In the genomic region with DNA sequence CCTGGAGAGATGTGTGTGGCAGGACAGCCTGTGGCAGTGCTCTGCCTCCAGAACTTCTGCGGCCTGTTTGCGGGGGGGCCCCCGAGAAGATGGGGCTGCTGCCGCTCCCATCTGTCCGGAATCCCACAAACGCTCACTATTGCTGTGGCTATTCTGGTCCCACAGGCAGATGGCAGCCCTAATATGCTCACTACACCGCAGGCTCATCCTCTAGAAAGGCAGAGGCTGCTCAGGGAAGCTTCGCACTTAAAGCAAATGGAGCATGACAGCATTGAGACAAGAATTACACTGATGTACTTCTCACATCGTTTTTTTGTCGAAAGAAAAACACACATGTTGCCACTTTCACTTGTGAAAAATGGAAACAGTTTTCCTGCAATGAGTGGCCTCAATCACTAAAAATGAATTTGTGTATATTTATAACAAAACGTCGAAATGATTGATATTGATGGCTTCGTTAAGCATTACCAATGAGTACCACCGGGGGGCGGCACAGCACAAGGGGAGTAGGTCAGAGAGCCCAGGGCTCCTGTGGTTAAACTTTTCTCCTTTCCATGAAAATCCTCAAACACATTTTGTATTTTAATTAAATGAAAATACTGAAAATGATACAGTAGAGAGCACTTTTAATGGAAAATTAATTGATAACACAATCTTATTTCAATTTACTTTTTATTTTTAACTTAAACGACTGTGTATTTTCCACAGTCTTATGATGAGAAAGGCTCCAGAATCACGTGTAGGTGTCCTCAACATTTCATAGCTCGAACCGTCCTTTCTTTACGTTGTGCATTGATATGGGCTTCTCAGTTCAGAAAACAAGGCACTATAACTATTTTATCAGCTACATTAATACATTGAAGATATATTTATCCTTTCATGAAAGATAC, we compare ENCODE assay signal across 8 cellular contexts.
DNase-seq lines count a peak whose midpoint lies in the region; ATAC-seq and TF ChIP-seq lines count a peak whose summit lies in the region.

No MANE protein-coding gene starts in this region.

- H3K4me1 Mint-ChIP-seq in activated naive CD8-positive, alpha-beta T cell treated with anti-CD3 and anti-CD28 coated beads, Interleukin-2, amount 10 ng/mL, durations not matched to agents 7 days and 5 days, result peaks cover 2% of the 10 kb centered on the region
- peaks cover 3% of the 10 kb centered on the region for H3K4me1 Mint-ChIP-seq in activated T-helper 17 cell treated with anti-CD3 and anti-CD28 coated beads, Interleukin-2, amount 50 U/mL, for 72 hours

- H3K4me3 ChIP-seq in heart left ventricle (no peak overlapping the region), retinal pigment epithelial cell (ENCODE audit: low read length) (no peak overlapping the region)

- H3K27me3 ChIP-seq in heart left ventricle, result peaks cover 0 to 1% (median 0%) of the 10 kb centered on the region in 9 donors

- 37 to 43% (median 41%) methylated on average over 19 to 20 of the region's 20 CpGs for WGBS in heart left ventricle, 4 donors

- peaks cover 0 to 9% (median 1%) of the 10 kb centered on the region in 12 donors for H3K4me1 ChIP-seq in heart left ventricle

- intact Hi-C loops in heart left ventricle (cut with DNase I), result loop anchor here (1.0 to 2.0 kb wide), 5 partner anchors 15 to 613 kb away; no protein-coding TSS in a partner anchor

- no peak for TF ChIP-seq POLR2A in heart left ventricle (IDR thresholded peaks at IDR 0.05)

- H3K36me3 Mint-ChIP-seq in activated naive CD8-positive, alpha-beta T cell treated with anti-CD3 and anti-CD28 coated beads, Interleukin-2, amount 10 ng/mL, durations not matched to agents 7 days and 5 days, result no peaks in the 10 kb centered on the region
- no peaks in the 10 kb centered on the region for H3K36me3 Mint-ChIP-seq in activated T-helper 17 cell treated with anti-CD3 and anti-CD28 coated beads, Interleukin-2, amount 50 U/mL, for 72 hours (ENCODE audit: low read depth)

- no peaks in the 10 kb centered on the region for H3K9me3 ChIP-seq in heart left ventricle

- ATAC-seq in activated naive CD8-positive, alpha-beta T cell treated with anti-CD3 and anti-CD28 coated beads, Interleukin-2, amount 10 ng/mL, durations not matched to agents 7 days and 5 days (ENCODE audit: low read depth), result no peak
- peak in 2 of 4 donors; percentile 52 to 56 for ATAC-seq in heart left ventricle
- no peak for ATAC-seq in activated T-helper 17 cell treated with anti-CD3 and anti-CD28 coated beads, Interleukin-2, amount 50 U/mL, for 72 hours (replicated peaks)
- ATAC-seq in GM18873 (IDR thresholded peaks at IDR 0.05; ENCODE audit: low FRiP score, unreplicated experiment), result no peak

- no peak overlapping the region for H3K27ac ChIP-seq in heart left ventricle

- H3K36me3 ChIP-seq in heart left ventricle, result no peaks in the 10 kb centered on the region

- POLR2A ChIA-PET in activated naive CD8-positive, alpha-beta T cell treated with anti-CD3 and anti-CD28 coated beads, Interleukin-2, amount 10 ng/mL, durations not matched to agents 7 days and 5 days (lab: Charles Lee), result no interaction called here

- TF ChIP-seq CTCF in heart left ventricle (IDR thresholded peaks at IDR 0.05) (peak; percentile 77 to 99 (median 91)), retinal pigment epithelial cell (conservative IDR thresholded peaks at IDR 0.05; ENCODE audit: low read depth, low read length) (peak; percentile 87)

- no peak overlapping the region for H3K27ac Mint-ChIP-seq in activated naive CD8-positive, alpha-beta T cell treated with anti-CD3 and anti-CD28 coated beads, Interleukin-2, amount 10 ng/mL, durations not matched to agents 7 days and 5 days
- no peak overlapping the region for H3K27ac Mint-ChIP-seq in activated T-helper 17 cell treated with anti-CD3 and anti-CD28 coated beads, Interleukin-2, amount 50 U/mL, for 72 hours

- H3K27me3 Mint-ChIP-seq in activated naive CD8-positive, alpha-beta T cell treated with anti-CD3 and anti-CD28 coated beads, Interleukin-2, amount 10 ng/mL, durations not matched to agents 7 days and 5 days, result peaks cover 18% of the 10 kb centered on the region
- peaks cover 14% of the 10 kb centered on the region for H3K27me3 Mint-ChIP-seq in activated T-helper 17 cell treated with anti-CD3 and anti-CD28 coated beads, Interleukin-2, amount 50 U/mL, for 72 hours

- no peaks in the 10 kb centered on the region for H3K9me3 Mint-ChIP-seq in activated naive CD8-positive, alpha-beta T cell treated with anti-CD3 and anti-CD28 coated beads, Interleukin-2, amount 10 ng/mL, durations not matched to agents 7 days and 5 days
- no peaks in the 10 kb centered on the region for H3K9me3 Mint-ChIP-seq in activated T-helper 17 cell treated with anti-CD3 and anti-CD28 coated beads, Interleukin-2, amount 50 U/mL, for 72 hours

- peak; percentile 69 for DNase-seq in Ammon's horn (ENCODE audit: low spot score)
- DNase-seq in GM19238 (ENCODE audit: insufficient read length, low spot score), result peak; percentile 32
- DNase-seq in NCI-H345 treated with DMSO at 0.1 percent for 48 hours (lab: John Stamatoyannopoulos, UW; ENCODE audit: unreplicated experiment), result peak; percentile 91
- DNase-seq in activated naive CD8-positive, alpha-beta T cell treated with anti-CD3 and anti-CD28 coated beads, Interleukin-2, amount 10 ng/mL, durations not matched to agents 7 days and 5 days, result peak; percentile 62
- DNase-seq in heart left ventricle, result peak in 4 of 5 donors; percentile 49 to 77 (median 55)
- no peak for DNase-seq in retinal pigment epithelial cell (ENCODE audit: low read depth)

- no peak overlapping the region for H3K4me3 Mint-ChIP-seq in activated naive CD8-positive, alpha-beta T cell treated with anti-CD3 and anti-CD28 coated beads, Interleukin-2, amount 10 ng/mL, durations not matched to agents 7 days and 5 days
- no peak overlapping the region for H3K4me3 Mint-ChIP-seq in activated T-helper 17 cell treated with anti-CD3 and anti-CD28 coated beads, Interleukin-2, amount 50 U/mL, for 72 hours
